11 cellular contexts compared by ENCODE assay signal in the genomic region with DNA sequence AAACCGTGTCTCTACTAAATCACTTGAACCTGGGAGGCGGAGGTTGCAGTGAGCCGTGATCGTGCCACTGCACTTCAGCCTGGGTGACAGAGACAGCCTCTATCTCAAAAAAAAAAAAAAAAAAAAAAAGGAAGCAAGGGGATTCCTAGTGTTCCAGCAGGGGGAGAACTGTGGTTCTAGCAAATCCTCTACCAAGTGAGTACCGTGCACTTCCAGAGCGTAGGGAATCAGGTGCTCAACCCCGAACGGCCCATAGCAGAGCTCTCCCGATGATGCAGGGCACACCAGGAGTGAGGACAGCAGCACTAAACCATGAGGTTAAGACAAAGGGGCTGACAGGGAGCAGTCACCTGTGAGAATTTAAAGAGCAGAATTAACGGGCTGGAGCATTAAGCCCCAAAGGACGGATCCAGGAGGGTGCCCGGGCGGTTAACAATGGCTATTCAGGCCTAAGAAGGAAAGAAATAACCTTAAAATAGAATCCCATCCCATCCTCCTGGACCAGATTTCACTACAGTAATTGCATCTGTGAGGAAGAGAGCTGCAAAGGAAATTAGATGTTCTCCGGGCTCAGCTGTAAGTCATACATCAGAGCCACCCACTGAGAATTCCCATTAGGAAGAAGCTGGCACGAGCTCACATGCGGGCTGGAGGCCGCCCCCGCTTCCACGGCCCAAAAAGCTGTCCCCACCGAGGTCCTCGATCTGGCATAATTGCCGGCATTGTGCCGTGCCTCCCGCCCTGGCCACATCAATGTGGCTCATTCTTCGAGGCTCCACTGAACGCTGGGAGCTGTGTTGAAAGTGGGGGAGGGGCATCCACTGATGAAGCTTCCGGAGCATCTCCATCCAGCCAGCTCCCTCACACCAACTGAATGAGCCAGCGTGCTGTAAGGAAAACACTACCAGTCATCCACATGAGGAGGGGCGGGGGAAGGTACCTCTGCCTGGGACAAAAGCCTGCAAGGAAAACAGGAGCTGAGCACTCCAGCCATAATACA.
A peak's percentile ranks its signal among the peaks of the same experiment; 100 is the strongest.
DNase-seq lines count a peak whose midpoint lies in the region; ATAC-seq, FAIRE-seq and TF ChIP-seq lines count a peak whose summit lies in the region.
"Had no signal": no experiment of that assay in that cellular context is flagged by ENCODE, and none has a peak within 500 bp of the region (broad histone marks: within the 10 kb centered on the region; RNA-seq: fewer than 3 reads in every experiment).

No MANE protein-coding gene starts in this region.

- peaks cover 17% of the 10 kb centered on the region for H3K27me3 ChIP-seq in PC-3 (ENCODE audit: low read length)

- no peak overlapping the region for H3K4me3 ChIP-seq in PC-3 (ENCODE audit: low read length)
- H3K4me3 ChIP-seq: A549 had no signal

- TF ChIP-seq CTCF in PC-3 (conservative IDR thresholded peaks at IDR 0.05; ENCODE audit: low read depth, low read length) = 0 out of 2 replicates have a peak, but pooled peaks have one; percentile 19

- H4K20me1 ChIP-seq in PC-3 (ENCODE audit: low read length) = no peaks in the 10 kb centered on the region

- FAIRE-seq in frontal cortex (lab: Jason Lieb, UNC) = no peak
- FAIRE-seq: A549, small intestine had no signal

- POLR2A ChIA-PET in PC-3 (lab: Charles Lee; ENCODE audit: unreplicated experiment) = no interaction called here

- no TSS peak for BruUV-seq in PC-3 (replicated peaks; lab: Mats Ljungman, UMichigan)

- intact Hi-C loops in PC-3 (cut with micrococcal nuclease) = no loop called here

- H3K4me1 ChIP-seq in PC-3 (ENCODE audit: insufficient read depth, low read length) = no peaks in the 10 kb centered on the region
- H3K4me1 ChIP-seq: A549 had no signal

- no peak overlapping the region for H3K9ac ChIP-seq in PC-3 (ENCODE audit: low read length)

- H3K9me3 ChIP-seq in PC-3 (ENCODE audit: low read length) = no peaks in the 10 kb centered on the region

- no peak overlapping the region for H3K27ac ChIP-seq in PC-3 (ENCODE audit: low read length)
- H3K27ac ChIP-seq: A549 had no signal

- CTCF ChIA-PET in PC-3 (lab: Charles Lee) = interaction anchor here (0.6 kb wide), 1 partner anchor 386 kb away, joined by 6 read pairs; no protein-coding TSS in a partner anchor

- no peak overlapping the region for H2AFZ ChIP-seq in PC-3 (ENCODE audit: low read length)

- H3K36me3 ChIP-seq in PC-3 (ENCODE audit: low read depth, low read length) = no peaks in the 10 kb centered on the region

- no peaks in the 10 kb centered on the region for H3F3A ChIP-seq in PC-3 (ENCODE audit: low read length, unreplicated experiment)

- no peak overlapping the region for H3K4me2 ChIP-seq in PC-3 (ENCODE audit: low read length)
- H3K4me2 ChIP-seq: A549 had no signal

- H3K9me2 ChIP-seq in PC-3 (replicated peaks; ENCODE audit: low read length) = no peaks in the 10 kb centered on the region

- no peaks in the 10 kb centered on the region for H3K79me2 ChIP-seq in PC-3 (ENCODE audit: low read length)

- DNase-seq in NCI-H2081 (lab: John Stamatoyannopoulos, UW) = peak; percentile 47 to 72
- DNase-seq in NCI-H2081 treated with DMSO at 0.1 percent for 48 hours (lab: John Stamatoyannopoulos, UW) = no peak
- DNase-seq in PC-3 = no peak
- DNase-seq in frontal cortex (ENCODE audit: low spot score in 2 of 2) = peak; percentile 63 to 73
- DNase-seq in stimulated activated CD8-positive, alpha-beta memory T cell treated with anti-CD3 and anti-CD28 coated beads, Interleukin-4, amount 100 ng/mL, for 48 hours = peak; percentile 18
- DNase-seq: cerebellar nuclear complex, small intestine had no signal

- ATAC-seq in PC-3 = no peak
- ATAC-seq in HG02642 (IDR thresholded peaks at IDR 0.05; ENCODE audit: poor library complexity, unreplicated experiment) = no peak
- ATAC-seq in GM21529 (IDR thresholded peaks at IDR 0.05; ENCODE audit: unreplicated experiment) = no peak
- no peak for ATAC-seq in HG03135 (IDR thresholded peaks at IDR 0.05; ENCODE audit: unreplicated experiment)

Comparison
In these comparisons a context has a peak if more than half of its experiments do, and no peak if none do; other contexts are left out.
1. DNase-seq: peak in NCI-H2081 (2 of 2), frontal cortex (2 of 2) and stimulated activated CD8-positive, alpha-beta memory T cell treated with anti-CD3 and anti-CD28 coated beads, Interleukin-4, amount 100 ng/mL, for 48 hours (single experiment); none in NCI-H2081 treated with DMSO at 0.1 percent for 48 hours (single experiment) and PC-3 (single experiment).